8 cellular contexts compared by ENCODE assay signal in the genomic region with DNA sequence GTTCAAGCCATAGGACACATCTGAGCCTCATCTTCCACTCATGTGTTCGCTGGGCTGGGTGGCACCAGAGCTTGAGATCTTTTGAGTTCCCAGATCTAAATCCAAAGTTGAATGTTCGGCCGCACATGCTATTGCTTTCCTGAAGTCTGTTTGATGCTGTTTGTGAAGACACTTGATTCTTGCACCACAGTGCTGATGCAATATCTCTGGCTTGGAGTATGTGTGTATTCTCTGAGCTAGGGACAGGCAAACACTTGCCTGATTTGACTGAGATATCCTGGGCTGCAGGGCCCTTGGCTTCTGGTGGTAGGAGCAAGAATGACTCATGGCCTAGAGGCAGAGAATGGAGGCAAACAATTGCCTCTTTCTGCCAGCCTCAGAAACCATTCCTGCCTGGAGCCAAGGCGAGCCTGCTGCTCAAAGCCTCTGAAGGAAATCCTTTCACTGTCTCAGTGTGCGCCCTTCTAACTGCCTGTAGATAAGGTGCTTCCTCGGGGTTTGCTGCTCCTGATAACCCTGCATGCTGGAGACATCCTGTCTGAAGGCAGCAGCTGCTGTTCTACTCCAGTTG.
DNase-seq lines count a peak whose midpoint lies in the region; ATAC-seq and TF ChIP-seq lines count a peak whose summit lies in the region.

No MANE protein-coding gene starts in this region.

- H4K20me1 ChIP-seq in MM.1S (ENCODE audit: insufficient read depth, low read length), result no peaks in the 10 kb centered on the region

- no TSS peak for BruUV-seq in Panc1 (replicated peaks; lab: Mats Ljungman, UMichigan)

- H3K27me3 ChIP-seq in Panc1 (ENCODE audit: control insufficient read depth, insufficient read depth, low read length) (no peaks in the 10 kb centered on the region), MM.1S (replicated peaks; ENCODE audit: insufficient read depth, low read length) (no peaks in the 10 kb centered on the region)

- CTCF ChIA-PET in Panc1 (lab: Charles Lee), result no interaction called here

- H2AFZ ChIP-seq in MM.1S (ENCODE audit: low read length), result no peak overlapping the region

- POLR2A ChIA-PET in Panc1 (lab: Charles Lee), result interaction anchor here (0.5 kb wide), 1 partner anchor 18 kb away, joined by 3 read pairs; no protein-coding TSS in a partner anchor

- H3K4me1 ChIP-seq in Panc1 (ENCODE audit: control insufficient read depth, insufficient read depth, low read length) (peaks cover 3% of the 10 kb centered on the region; the same call in 1 of the 2 replicates), MM.1S (ENCODE audit: low read length) (no peaks in the 10 kb centered on the region)

- H3K36me3 ChIP-seq in Panc1 (ENCODE audit: control insufficient read depth, insufficient read depth, low read length) (no peaks in the 10 kb centered on the region), MM.1S (replicated peaks; ENCODE audit: insufficient read depth, low read length) (no peaks in the 10 kb centered on the region)

- peak overlapping the region; percentile 94 for H3K27ac Mint-ChIP-seq in progenitor cell of endocrine pancreas
- no peak overlapping the region for H3K27ac Mint-ChIP-seq in activated naive CD8-positive, alpha-beta T cell treated with anti-CD3 and anti-CD28 coated beads for 36 hours

- no peak overlapping the region for H3K9ac ChIP-seq in MM.1S (ENCODE audit: low read length)

- in situ Hi-C loops in Panc1 (cut with HindIII; ENCODE audit: low pct_unique_long_range_greater_than_20kb, low sequenced_read_pairs), result no loop called here

- DNase-seq in DMS53 (lab: John Stamatoyannopoulos, UW) (peak; percentile 87), Panc1 (ENCODE audit: low read depth, low spot score) (no peak), fibroblast of the aortic adventitia (ENCODE audit: low read depth) (peak; percentile 93), progenitor cell of endocrine pancreas (ENCODE audit: low spot score, unreplicated experiment) (no peak), NCI-H2081 (lab: John Stamatoyannopoulos, UW) (no peak), SK-N-DZ (ENCODE audit: low spot score) (no peak), MM.1S (no peak)
- no peak for DNase-seq in activated naive CD8-positive, alpha-beta T cell treated with anti-CD3 and anti-CD28 coated beads for 36 hours

- H3K9me3 Mint-ChIP-seq in progenitor cell of endocrine pancreas (ENCODE audit: low read depth), result no peaks in the 10 kb centered on the region
- no peaks in the 10 kb centered on the region for H3K9me3 Mint-ChIP-seq in activated naive CD8-positive, alpha-beta T cell treated with anti-CD3 and anti-CD28 coated beads for 36 hours

- peaks cover 3% of the 10 kb centered on the region for H3K36me3 Mint-ChIP-seq in progenitor cell of endocrine pancreas (ENCODE audit: insufficient read depth)
- H3K36me3 Mint-ChIP-seq in activated naive CD8-positive, alpha-beta T cell treated with anti-CD3 and anti-CD28 coated beads for 36 hours, result peaks cover 4% of the 10 kb centered on the region

- intact Hi-C loops in Panc1 (cut with micrococcal nuclease; ENCODE audit: unreplicated experiment), result no loop called here

- H3K79me2 ChIP-seq in MM.1S (ENCODE audit: low read length), result no peaks in the 10 kb centered on the region

- H3K4me1 Mint-ChIP-seq in progenitor cell of endocrine pancreas (ENCODE audit: low read depth), result peaks cover 48% of the 10 kb centered on the region
- H3K4me1 Mint-ChIP-seq in activated naive CD8-positive, alpha-beta T cell treated with anti-CD3 and anti-CD28 coated beads for 36 hours, result no peaks in the 10 kb centered on the region

- no peak overlapping the region for H3K4me2 ChIP-seq in MM.1S (ENCODE audit: low read depth, low read length)

- H3K27ac ChIP-seq in Panc1 (ENCODE audit: low read length), result no peak overlapping the region
- no peak overlapping the region for H3K27ac ChIP-seq in MM.1S (ENCODE audit: low read length)

- H3K4me3 Mint-ChIP-seq in progenitor cell of endocrine pancreas (ENCODE audit: low read depth), result peak overlapping the region; percentile 16
- no peak overlapping the region for H3K4me3 Mint-ChIP-seq in activated naive CD8-positive, alpha-beta T cell treated with anti-CD3 and anti-CD28 coated beads for 36 hours

- no peaks in the 10 kb centered on the region for H3K9me3 ChIP-seq in Panc1 (ENCODE audit: control insufficient read depth, insufficient read depth, low read depth, low read length)
- no peaks in the 10 kb centered on the region for H3K9me3 ChIP-seq in MM.1S (replicated peaks; ENCODE audit: insufficient read depth, low read length)

- peak; percentile 78 for ATAC-seq in Panc1

- no peak overlapping the region for H3K4me3 ChIP-seq in Panc1 (ENCODE audit: low read depth in 2 of 2, low read length in 2 of 2)
- no peak overlapping the region for H3K4me3 ChIP-seq in fibroblast of the aortic adventitia (ENCODE audit: low read depth, low read length)
- no peak overlapping the region for H3K4me3 ChIP-seq in MM.1S (ENCODE audit: low read length)

- H3K27me3 Mint-ChIP-seq in progenitor cell of endocrine pancreas, result no peaks in the 10 kb centered on the region
- H3K27me3 Mint-ChIP-seq in activated naive CD8-positive, alpha-beta T cell treated with anti-CD3 and anti-CD28 coated beads for 36 hours, result no peaks in the 10 kb centered on the region

- TF ChIP-seq CTCF in Panc1 (IDR thresholded peaks at IDR 0.05) (no peak), fibroblast of the aortic adventitia (IDR thresholded peaks at IDR 0.05; ENCODE audit: insufficient read depth, low read length) (no peak), progenitor cell of endocrine pancreas (IDR thresholded peaks at IDR 0.05; ENCODE audit: unreplicated experiment) (no peak), MM.1S (IDR thresholded peaks at IDR 0.05; ENCODE audit: low read length) (no peak)

- H3F3A ChIP-seq in MM.1S (ENCODE audit: insufficient read depth, low read length), result no peaks in the 10 kb centered on the region

- H3K9me2 ChIP-seq in MM.1S (replicated peaks; ENCODE audit: insufficient read depth, low read length), result no peaks in the 10 kb centered on the region

Comparison
In these comparisons a context has a peak if more than half of its experiments do, and no peak if none do; other contexts are left out.
1. DNase-seq: peak in DMS53 (single experiment) and fibroblast of the aortic adventitia (single experiment); none in Panc1 (single experiment), progenitor cell of endocrine pancreas (single experiment), NCI-H2081 (0 of 2), SK-N-DZ (single experiment), activated naive CD8-positive, alpha-beta T cell treated with anti-CD3 and anti-CD28 coated beads for 36 hours (single experiment) and MM.1S (single experiment).